26 cellular contexts compared by ENCODE assay signal in the genomic region with DNA sequence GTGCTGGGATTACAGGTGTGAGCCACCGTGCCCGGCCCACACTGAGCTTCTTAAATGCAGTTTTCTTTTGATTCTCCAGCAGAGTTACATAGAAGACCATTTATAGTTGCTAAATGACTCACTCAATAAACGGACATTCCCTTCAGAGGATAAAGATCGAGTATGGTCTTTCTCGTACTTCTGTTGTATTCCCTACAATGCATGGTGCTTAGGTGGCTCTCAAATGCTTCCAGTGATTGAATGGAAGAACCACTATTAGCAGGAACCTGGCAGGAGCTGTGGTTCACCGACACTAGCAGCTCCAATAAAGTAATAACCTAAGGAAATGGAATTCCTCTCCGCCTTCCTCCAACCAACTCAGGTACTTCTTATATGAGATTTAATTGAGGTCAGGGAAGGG. TPM values are rescaled to one million over a fixed set of nuclear protein-coding genes. Genes with fewer than 3 reads are reported as not detected.
"Had no signal": no experiment of that assay in that cellular context is flagged by ENCODE, and none has a peak within 500 bp of the region (broad histone marks: within the 10 kb centered on the region; RNA-seq: fewer than 3 reads in every experiment).

No MANE protein-coding gene starts in this region.

- H3K9me3 Mint-ChIP-seq: activated B cell treated with CpG ODN at 0.5 μM for 24 hours; activated naive CD4-positive, alpha-beta T cell treated with anti-CD3 and anti-CD28 coated beads for 36 hours; activated naive CD8-positive, alpha-beta T cell treated with anti-CD3 and anti-CD28 coated beads, Interleukin-2, amount 10 ng/mL, durations not matched to agents 7 days and 5 days; central memory CD8-positive, alpha-beta T cell; memory B cell; nephron progenitor cell; stimulated activated effector memory CD8-positive, alpha-beta T cell treated with anti-CD3 and anti-CD28 coated beads, Interleukin-12 subunit alpha, Interleukin-12 subunit beta, amount 100 ng/mL, for 72 hours had no signal

- FAIRE-seq: colon, islet of Langerhans, small intestine had no signal

- H3K79me2 ChIP-seq: parathyroid adenoma had no signal

- H3K36me3 ChIP-seq: breast epithelium, gastroesophageal sphincter, stomach had no signal

- H3K9me3 ChIP-seq: breast epithelium, gastroesophageal sphincter, stomach had no signal

- H3K27me3 ChIP-seq: breast epithelium had no signal

- H3K9ac ChIP-seq: parathyroid adenoma had no signal

- H3K27ac ChIP-seq: breast epithelium, gastroesophageal sphincter, parathyroid adenoma had no signal

- H3K4me3 Mint-ChIP-seq: activated B cell treated with CpG ODN at 0.5 μM for 24 hours; activated CD4-positive, alpha-beta T cell treated with anti-CD3 and anti-CD28 coated beads for 36 hours; activated naive CD4-positive, alpha-beta T cell treated with anti-CD3 and anti-CD28 coated beads for 36 hours; activated naive CD8-positive, alpha-beta T cell treated with anti-CD3 and anti-CD28 coated beads, Interleukin-2, amount 10 ng/mL, durations not matched to agents 7 days and 5 days; central memory CD8-positive, alpha-beta T cell; memory B cell; nephron progenitor cell; stimulated activated effector memory CD8-positive, alpha-beta T cell treated with anti-CD3 and anti-CD28 coated beads, Interleukin-12 subunit alpha, Interleukin-12 subunit beta, amount 100 ng/mL, for 72 hours; T-helper 17 cell had no signal

- H3K36me3 Mint-ChIP-seq: activated naive CD8-positive, alpha-beta T cell treated with anti-CD3 and anti-CD28 coated beads, Interleukin-2, amount 10 ng/mL, durations not matched to agents 7 days and 5 days; memory B cell; stimulated activated effector memory CD8-positive, alpha-beta T cell treated with anti-CD3 and anti-CD28 coated beads, Interleukin-12 subunit alpha, Interleukin-12 subunit beta, amount 100 ng/mL, for 72 hours had no signal

- H3K27ac Mint-ChIP-seq: activated B cell treated with CpG ODN at 0.5 μM for 24 hours; activated CD4-positive, alpha-beta T cell treated with anti-CD3 and anti-CD28 coated beads for 36 hours; activated naive CD4-positive, alpha-beta T cell treated with anti-CD3 and anti-CD28 coated beads for 36 hours; activated naive CD8-positive, alpha-beta T cell treated with anti-CD3 and anti-CD28 coated beads, Interleukin-2, amount 10 ng/mL, durations not matched to agents 7 days and 5 days; memory B cell; nephron progenitor cell; stimulated activated effector memory CD8-positive, alpha-beta T cell treated with anti-CD3 and anti-CD28 coated beads, Interleukin-12 subunit alpha, Interleukin-12 subunit beta, amount 100 ng/mL, for 72 hours; T-helper 17 cell had no signal

- H2AFZ ChIP-seq: parathyroid adenoma had no signal

- H3K4me1 ChIP-seq: breast epithelium, parathyroid adenoma had no signal

- DNase-seq: activated B cell treated with CpG ODN at 0.5 μM for 24 hours; activated CD4-positive, alpha-beta T cell treated with anti-CD3 and anti-CD28 coated beads for 36 hours; activated CD4-positive, alpha-beta T cell treated with anti-CD3 and anti-CD28 coated beads, Interleukin-2, amount 50 U/mL, for 4 hours; activated CD8-positive, alpha-beta memory T cell treated with anti-CD3 and anti-CD28 coated beads, Interleukin-2, amount 50 U/mL, for 48 hours; activated effector memory CD4-positive, alpha-beta T cell treated with Interleukin-2 at 50 U/mL for 16 hours; activated naive CD4-positive, alpha-beta T cell treated with anti-CD3 and anti-CD28 coated beads for 36 hours; activated naive CD8-positive, alpha-beta T cell treated with anti-CD3 and anti-CD28 coated beads, Interleukin-2, amount 10 ng/mL, durations not matched to agents 7 days and 5 days; activated T-cell treated with anti-CD3 and anti-CD28 coated beads, Interleukin-2, amount 50 U/mL, for 48 hours; amniotic stem cell; head of caudate nucleus; hypothalamus; nephron progenitor cell; small intestine; stimulated activated CD4-positive, alpha-beta T cell treated with anti-CD3 and anti-CD28 coated beads, Interleukin-2, amount 100 ng/mL, for 24 hours; stomach; T-helper 17 cell had no signal

- ATAC-seq: activated CD4-positive, alpha-beta T cell treated with anti-CD3 and anti-CD28 coated beads for 36 hours; gastroesophageal sphincter; sciatic nerve; stimulated activated effector memory CD8-positive, alpha-beta T cell treated with anti-CD3 and anti-CD28 coated beads, Interleukin-12 subunit alpha, Interleukin-12 subunit beta, amount 100 ng/mL, for 72 hours; T-helper 17 cell had no signal

- H3K4me3 ChIP-seq: breast epithelium, gastroesophageal sphincter, stomach had no signal

RNA-seq across cellular contexts. Expression of a gene that starts 3.9 kb away (rescaled TPM):
- total RNA-seq: activated B cell treated with CpG ODN at 0.5 μM for 24 hours; activated CD8-positive, alpha-beta memory T cell treated with anti-CD3 and anti-CD28 coated beads for 36 hours; activated naive CD8-positive, alpha-beta T cell treated with anti-CD3 and anti-CD28 coated beads, Interleukin-2, amount 10 ng/mL, durations not matched to agents 7 days and 5 days had no signal
